In the genomic region with DNA sequence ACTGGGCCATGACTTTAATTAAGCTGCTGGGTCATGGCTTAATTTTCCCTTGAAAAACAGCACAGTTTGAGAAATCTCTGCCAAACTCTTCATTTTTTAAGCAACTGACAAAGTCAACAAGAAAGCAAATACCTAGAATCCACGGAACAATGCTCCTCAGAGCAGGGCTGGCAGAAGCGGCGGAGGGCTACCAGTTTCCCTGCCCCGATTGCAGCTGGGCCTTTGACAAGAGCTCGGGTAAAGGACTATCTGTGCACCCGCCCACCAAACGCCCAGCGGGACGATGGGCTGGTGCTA, we compare ENCODE assay signal across 8 cellular contexts. TPM values are rescaled to one million over a fixed set of nuclear protein-coding genes. Genes with fewer than 3 reads are reported as not detected.
A peak's percentile ranks its signal among the peaks of the same experiment; 100 is the strongest.
DNase-seq lines count a peak whose midpoint lies in the region; ATAC-seq and TF ChIP-seq lines count a peak whose summit lies in the region.

No MANE protein-coding gene starts in this region.

- H3K27ac Mint-ChIP-seq in T-cell (no peak overlapping the region), progenitor cell of endocrine pancreas (peak overlapping the region; percentile 92)

- H3K36me3 Mint-ChIP-seq in T-cell (no peaks in the 10 kb centered on the region), progenitor cell of endocrine pancreas (ENCODE audit: insufficient read depth) (no peaks in the 10 kb centered on the region)

- no peak for ATAC-seq in T-cell (replicated peaks in 1 of 4)
- no peak for ATAC-seq in HG02588 (IDR thresholded peaks at IDR 0.05; ENCODE audit: unreplicated experiment)

- peaks cover 5 to 15% (median 13%) of the 10 kb centered on the region in 3 donors for H3K4me1 Mint-ChIP-seq in T-cell
- peaks cover 45% of the 10 kb centered on the region for H3K4me1 Mint-ChIP-seq in progenitor cell of endocrine pancreas (ENCODE audit: low read depth)

- H3K4me3 Mint-ChIP-seq in T-cell (peak overlapping the region; percentile 59 to 76 (median 67)), progenitor cell of endocrine pancreas (ENCODE audit: low read depth) (peak overlapping the region; percentile 83)

- CTCF ChIA-PET in T-cell (lab: Charles Lee): no interaction called here

- POLR2A ChIA-PET in T-cell (lab: Charles Lee): no interaction called here

- H3K27me3 Mint-ChIP-seq in T-cell: peaks cover 41 to 46% of the 10 kb centered on the region in 2 donors
- H3K27me3 Mint-ChIP-seq in progenitor cell of endocrine pancreas: no peaks in the 10 kb centered on the region

- H3K4me3 ChIP-seq in fibroblast of villous mesenchyme (ENCODE audit: low read depth, low read length): peak overlapping the region; percentile 69

- peak; percentile 94 for DNase-seq in DMS 273 (lab: John Stamatoyannopoulos, UW; ENCODE audit: unreplicated experiment)
- DNase-seq in DMS 273 treated with DMSO at 0.1 percent for 48 hours (lab: John Stamatoyannopoulos, UW): no peak
- peak in 3 of 34 experiments; percentile 0 to 5 (median 1) for DNase-seq in T-cell
- DNase-seq in fibroblast of villous mesenchyme (ENCODE audit: low read depth): no peak
- DNase-seq in progenitor cell of endocrine pancreas (ENCODE audit: low spot score, unreplicated experiment): peak; percentile 10
- DNase-seq in middle frontal gyrus (ENCODE audit: extremely low spot score, low spot score): no peak
- DNase-seq in occipital lobe (lab: John Stamatoyannopoulos, UW): no peak

- H3K9me3 Mint-ChIP-seq in T-cell (no peaks in the 10 kb centered on the region), progenitor cell of endocrine pancreas (ENCODE audit: low read depth) (no peaks in the 10 kb centered on the region)

- TF ChIP-seq CTCF in fibroblast of villous mesenchyme (IDR thresholded peaks at IDR 0.05; ENCODE audit: insufficient read depth, low read depth, low read length) (no peak), progenitor cell of endocrine pancreas (IDR thresholded peaks at IDR 0.05; ENCODE audit: unreplicated experiment) (no peak)

RNA-seq across cellular contexts. Expression of a gene that starts 1.2 kb away (rescaled TPM):
- 1 to 10 TPM in 2 of 5 donors, under 1 TPM in 3; 0.49 to 1.5 (median 0.96) TPM for total RNA-seq in T-cell
- 44.8 and 49.2 TPM in 2 replicates for total RNA-seq in fibroblast of villous mesenchyme
- total RNA-seq in progenitor cell of endocrine pancreas: 38.7 and 41.8 TPM in 2 replicates
- total RNA-seq in occipital lobe: 27.9 TPM

Comparison
In these comparisons a context has a peak if more than half of its experiments do, and no peak if none do; other contexts are left out.
1. DNase-seq: peak in DMS 273 (single experiment) and progenitor cell of endocrine pancreas (single experiment); none in DMS 273 treated with DMSO at 0.1 percent for 48 hours (single experiment), fibroblast of villous mesenchyme (single experiment), middle frontal gyrus (single experiment) and occipital lobe (single experiment).
2. RNA of a gene that starts 1.2 kb away (total RNA-seq): 44.8 to 49.2 TPM in fibroblast of villous mesenchyme, 38.7 to 41.8 TPM in progenitor cell of endocrine pancreas and 27.9 TPM in occipital lobe (single experiment); 0.49 to 1.5 TPM in T-cell; every median in the first group is over 10 times any median in the second.